ENCODE assay signal across 3 cellular contexts in genomic region chr15:71801935-71802655, GRCh38.
TF ChIP-seq lines count a peak whose summit lies in the region.

No MANE protein-coding gene starts in this region.

TF ChIP-seq in GM23338, 12 proteins besides CTCF, POLR2A, EP300 and RAD21 (continues in another document):
- TF ChIP-seq, protein P1, sequence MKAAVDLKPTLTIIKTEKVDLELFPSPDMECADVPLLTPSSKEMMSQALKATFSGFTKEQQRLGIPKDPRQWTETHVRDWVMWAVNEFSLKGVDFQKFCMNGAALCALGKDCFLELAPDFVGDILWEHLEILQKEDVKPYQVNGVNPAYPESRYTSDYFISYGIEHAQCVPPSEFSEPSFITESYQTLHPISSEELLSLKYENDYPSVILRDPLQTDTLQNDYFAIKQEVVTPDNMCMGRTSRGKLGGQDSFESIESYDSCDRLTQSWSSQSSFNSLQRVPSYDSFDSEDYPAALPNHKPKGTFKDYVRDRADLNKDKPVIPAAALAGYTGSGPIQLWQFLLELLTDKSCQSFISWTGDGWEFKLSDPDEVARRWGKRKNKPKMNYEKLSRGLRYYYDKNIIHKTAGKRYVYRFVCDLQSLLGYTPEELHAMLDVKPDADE (IDR thresholded peaks at IDR 0.05) = no peak
- TF ChIP-seq ZNF114 (CRISPR knock-in tag; IDR thresholded peaks at IDR 0.05) = no peak
- no peak for TF ChIP-seq ZNF462 (CRISPR knock-in tag; IDR thresholded peaks at IDR 0.05)
- TF ChIP-seq POLR2AphosphoS5 (IDR thresholded peaks at IDR 0.05; ENCODE audit: low read depth) = no peak
- TF ChIP-seq STAT1 (IDR thresholded peaks at IDR 0.05; ENCODE audit: unreplicated experiment) = no peak

TF ChIP-seq in WTC11, 78 proteins besides CTCF, POLR2A, EP300 and RAD21:
- TF ChIP-seq MYBL2 (CRISPR knock-in tag; IDR thresholded peaks at IDR 0.05) (no peak), NFYB (CRISPR knock-in tag; conservative IDR thresholded peaks at IDR 0.05; ENCODE audit: low read depth) (peak; percentile 43; the same call in 1 of the 2 replicates), ZNF263 (CRISPR knock-in tag; IDR thresholded peaks at IDR 0.05; ENCODE audit: low read depth) (no peak), ETV6 (CRISPR knock-in tag; IDR thresholded peaks at IDR 0.05) (no peak), STAT6 (CRISPR knock-in tag; conservative IDR thresholded peaks at IDR 0.05; ENCODE audit: low read depth) (no peak)

TF ChIP-seq in HepG2, 621 proteins besides CTCF, POLR2A, EP300 and RAD21:
- TF ChIP-seq SP1 (IDR thresholded peaks at IDR 0.05) = no peak
- no peak for TF ChIP-seq SP1 (CRISPR knock-in tag; IDR thresholded peaks at IDR 0.05)
- TF ChIP-seq NFYB (CRISPR knock-in tag; IDR thresholded peaks at IDR 0.05) = 0 out of 2 replicates have a peak, but pooled peaks have one; percentile 25
